19 cellular contexts compared by ENCODE assay signal in genomic region chr18:47809420-47809819, GRCh38.
DNase-seq lines count a peak whose midpoint lies in the region; ATAC-seq lines count a peak whose summit lies in the region.
"Had no signal": no experiment of that assay in that cellular context is flagged by ENCODE, and none has a peak within 500 bp of the region (broad histone marks: within the 10 kb centered on the region; RNA-seq: fewer than 3 reads in every experiment).

No MANE protein-coding gene starts in this region.

- ATAC-seq in HG03432 (IDR thresholded peaks at IDR 0.05; ENCODE audit: unreplicated experiment) = no peak
- ATAC-seq: CD8-positive, alpha-beta T cell had no signal

- DNase-seq in NCI-H2196 (lab: John Stamatoyannopoulos, UW; ENCODE audit: unreplicated experiment) (peak; percentile 7), NCI-H2196 treated with DMSO at 0.1 percent for 48 hours (lab: John Stamatoyannopoulos, UW; ENCODE audit: unreplicated experiment) (no peak), NCI-H1105 (lab: John Stamatoyannopoulos, UW) (peak; percentile 13), NCI-H524 treated with DMSO at 0.1 percent for 48 hours (lab: John Stamatoyannopoulos, UW) (peak; percentile 32), iris pigment epithelial cell (ENCODE audit: low read depth) (peak; percentile 13), NCI-H1048 (lab: John Stamatoyannopoulos, UW) (no peak)
- no peak for DNase-seq in activated CD4-positive, alpha-beta T cell treated with anti-CD3 and anti-CD28 coated beads, Interleukin-2, amount 50 U/mL, for 48 hours
- DNase-seq: CD8-positive, alpha-beta T cell; GF-D8; GM23248; HCEC 1CT; MG63; NCI-H187 treated with DMSO at 0.1 percent for 48 hours; NCI-H226; NCI-H748 treated with DMSO at 0.1 percent for 48 hours; Peyer's patch; Right ventricle myocardium superior; T-helper 1 cell had no signal

Comparison
In these comparisons a context has a peak if more than half of its experiments do, and no peak if none do; other contexts are left out.
1. DNase-seq: peak in NCI-H2196 (single experiment), NCI-H1105 (single experiment), NCI-H524 treated with DMSO at 0.1 percent for 48 hours (single experiment) and iris pigment epithelial cell (single experiment); none in NCI-H2196 treated with DMSO at 0.1 percent for 48 hours (single experiment), NCI-H1048 (single experiment) and activated CD4-positive, alpha-beta T cell treated with anti-CD3 and anti-CD28 coated beads, Interleukin-2, amount 50 U/mL, for 48 hours (0 of 2).